In genomic region chr10:60853107-60853506, GRCh38 we compare ENCODE assay signal across 24 cellular contexts.
"Had no signal": no experiment of that assay in that cellular context is flagged by ENCODE, and none has a peak within 500 bp of the region (broad histone marks: within the 10 kb centered on the region; RNA-seq: fewer than 3 reads in every experiment).

No MANE protein-coding gene starts in this region.

- H3K4me1 ChIP-seq: breast epithelium, foreskin keratinocyte, parathyroid adenoma, uterus had no signal

- H3K79me2 ChIP-seq: parathyroid adenoma had no signal

- H3K9me3 Mint-ChIP-seq: activated CD4-positive, alpha-beta T cell treated with anti-CD3 and anti-CD28 coated beads, Interleukin-2, amount 10 ng/mL, durations not matched to agents 7 days and 5 days; activated naive CD4-positive, alpha-beta T cell treated with anti-CD3 and anti-CD28 coated beads, Interleukin-2, amount 10 ng/mL, durations not matched to agents 7 days and 5 days; activated naive CD8-positive, alpha-beta T cell treated with anti-CD3 and anti-CD28 coated beads, Interleukin-2, amount 50 U/mL, for 24 hours; natural killer cell; stimulated activated naive CD8-positive, alpha-beta T cell treated with anti-CD3 and anti-CD28 coated beads, Interleukin-15, Interleukin-2, amounts not matched to agents 100 ng/mL and 50 ng/mL, for 24 hours had no signal

- DNase-seq: activated CD4-positive, alpha-beta T cell treated with anti-CD3 and anti-CD28 coated beads, Interleukin-2, amount 10 ng/mL, durations not matched to agents 7 days and 5 days; activated CD8-positive, alpha-beta memory T cell treated with anti-CD3 and anti-CD28 coated beads, Interleukin-2, amount 50 U/mL, for 4 hours; activated effector memory CD4-positive, alpha-beta T cell treated with Interleukin-2 at 50 U/mL for 16 hours; activated naive CD4-positive, alpha-beta T cell treated with anti-CD3 and anti-CD28 coated beads, Interleukin-2, amount 10 ng/mL, durations not matched to agents 7 days and 5 days; activated naive CD8-positive, alpha-beta T cell treated with anti-CD3 and anti-CD28 coated beads, Interleukin-2, amount 50 U/mL, for 24 hours; activated T-cell treated with anti-CD3 and anti-CD28 coated beads, Interleukin-2, amount 50 U/mL, for 48 hours; anterior cingulate cortex; dermis blood vessel endothelial cell; effector memory CD4-positive, alpha-beta T cell; esophagus squamous epithelium; foreskin keratinocyte; kidney; left lung; natural killer cell; stimulated activated CD4-positive, alpha-beta T cell treated with anti-CD3 and anti-CD28 coated beads, Interleukin-12 subunit alpha, Interleukin-12 subunit beta, amount 100 ng/mL, for 4 hours; stimulated activated CD4-positive, alpha-beta T cell treated with anti-CD3 and anti-CD28 coated beads, Interleukin-1b, Interleukin-23, amount 100 ng/mL, for 48 hours; T1000; uterus had no signal

- H3K9me3 ChIP-seq: breast epithelium, esophagus squamous epithelium, neutrophil, uterus had no signal

- H3K27ac ChIP-seq: breast epithelium, esophagus squamous epithelium, foreskin keratinocyte, left lung, neutrophil, parathyroid adenoma, tibial nerve, uterus had no signal

- H3K4me1 Mint-ChIP-seq: activated CD4-positive, alpha-beta T cell treated with anti-CD3 and anti-CD28 coated beads, Interleukin-2, amount 10 ng/mL, durations not matched to agents 7 days and 5 days; activated naive CD4-positive, alpha-beta T cell treated with anti-CD3 and anti-CD28 coated beads, Interleukin-2, amount 10 ng/mL, durations not matched to agents 7 days and 5 days; activated naive CD8-positive, alpha-beta T cell treated with anti-CD3 and anti-CD28 coated beads, Interleukin-2, amount 50 U/mL, for 24 hours; natural killer cell had no signal

- H2AFZ ChIP-seq: parathyroid adenoma had no signal

- H3K27me3 ChIP-seq: breast epithelium, esophagus squamous epithelium, foreskin keratinocyte, left lung, neutrophil, tibial nerve, uterus had no signal

- H3K4me3 Mint-ChIP-seq: activated CD4-positive, alpha-beta T cell treated with anti-CD3 and anti-CD28 coated beads, Interleukin-2, amount 10 ng/mL, durations not matched to agents 7 days and 5 days; activated naive CD4-positive, alpha-beta T cell treated with anti-CD3 and anti-CD28 coated beads, Interleukin-2, amount 10 ng/mL, durations not matched to agents 7 days and 5 days; activated naive CD8-positive, alpha-beta T cell treated with anti-CD3 and anti-CD28 coated beads, Interleukin-2, amount 50 U/mL, for 24 hours; natural killer cell; stimulated activated naive CD8-positive, alpha-beta T cell treated with anti-CD3 and anti-CD28 coated beads, Interleukin-15, Interleukin-2, amounts not matched to agents 100 ng/mL and 50 ng/mL, for 24 hours had no signal

- H3K27ac Mint-ChIP-seq: activated CD4-positive, alpha-beta T cell treated with anti-CD3 and anti-CD28 coated beads, Interleukin-2, amount 10 ng/mL, durations not matched to agents 7 days and 5 days; activated naive CD4-positive, alpha-beta T cell treated with anti-CD3 and anti-CD28 coated beads, Interleukin-2, amount 10 ng/mL, durations not matched to agents 7 days and 5 days; activated naive CD8-positive, alpha-beta T cell treated with anti-CD3 and anti-CD28 coated beads, Interleukin-2, amount 50 U/mL, for 24 hours; natural killer cell; stimulated activated naive CD8-positive, alpha-beta T cell treated with anti-CD3 and anti-CD28 coated beads, Interleukin-15, Interleukin-2, amounts not matched to agents 100 ng/mL and 50 ng/mL, for 24 hours had no signal

- H3K4me3 ChIP-seq: breast epithelium, esophagus squamous epithelium, left lung, tibial nerve, uterus had no signal

- H3K36me3 ChIP-seq: breast epithelium, esophagus squamous epithelium, left lung, neutrophil, tibial nerve, uterus had no signal

- H3K27me3 Mint-ChIP-seq: activated naive CD8-positive, alpha-beta T cell treated with anti-CD3 and anti-CD28 coated beads, Interleukin-2, amount 50 U/mL, for 24 hours; stimulated activated naive CD8-positive, alpha-beta T cell treated with anti-CD3 and anti-CD28 coated beads, Interleukin-15, Interleukin-2, amounts not matched to agents 100 ng/mL and 50 ng/mL, for 24 hours had no signal

- H3K36me3 Mint-ChIP-seq: activated naive CD4-positive, alpha-beta T cell treated with anti-CD3 and anti-CD28 coated beads, Interleukin-2, amount 10 ng/mL, durations not matched to agents 7 days and 5 days; natural killer cell had no signal

- ATAC-seq: activated CD4-positive, CD25-positive, alpha-beta regulatory T cell treated with anti-CD3 and anti-CD28 coated beads, Interleukin-2, amount 50 U/mL, for 24 hours; activated naive CD8-positive, alpha-beta T cell treated with anti-CD3 and anti-CD28 coated beads, Interleukin-2, amount 50 U/mL, for 24 hours; foreskin keratinocyte; left lung; natural killer cell had no signal
